ENCODE assay signal across 1 cellular context in genomic region chr5:157998021-157998504, GRCh38.
TF ChIP-seq lines count a peak whose summit lies in the region.

No MANE protein-coding gene starts in this region.

TF ChIP-seq in IMR-90, 13 proteins besides CTCF, POLR2A, EP300 and RAD21 (continued from another document):
- TF ChIP-seq ELK1 (IDR thresholded peaks at IDR 0.05; ENCODE audit: borderline replicate concordance, low read depth, low read length), result no peak
- TF ChIP-seq NFE2L2 (IDR thresholded peaks at IDR 0.05; ENCODE audit: low read depth, low read length), result 0 out of 2 replicates have a peak, but pooled peaks have one; percentile 26
- TF ChIP-seq FOS (IDR thresholded peaks at IDR 0.05; ENCODE audit: low read depth, low read length), result 0 out of 2 replicates have a peak, but pooled peaks have one; percentile 36
